Comparison of ENCODE assay signal across 20 cellular contexts in the genomic region with DNA sequence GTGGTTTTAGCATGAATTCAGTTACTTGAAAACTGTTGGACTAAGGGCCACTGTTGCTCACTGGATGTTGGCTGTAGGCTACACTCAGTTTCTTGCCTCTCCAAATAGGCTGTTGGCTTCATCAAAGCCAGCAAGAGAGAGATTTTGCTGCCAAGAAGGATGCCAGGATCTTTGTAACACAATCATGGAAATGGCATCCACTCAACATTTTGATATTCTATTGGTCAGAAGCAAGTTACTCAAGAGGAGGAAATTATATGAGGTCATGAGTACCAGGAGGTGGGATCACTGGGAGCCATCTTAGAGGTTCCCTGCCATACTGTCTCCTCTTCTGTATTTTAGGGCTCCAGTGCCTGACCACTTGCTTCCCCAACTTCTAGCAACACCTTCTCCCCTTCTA. TPM values are rescaled to one million over a fixed set of nuclear protein-coding genes. Genes with fewer than 3 reads are reported as not detected.
DNase-seq lines count a peak whose midpoint lies in the region; ATAC-seq and TF ChIP-seq lines count a peak whose summit lies in the region.
"Had no signal": no experiment of that assay in that cellular context is flagged by ENCODE, and none has a peak within 500 bp of the region (broad histone marks: within the 10 kb centered on the region; RNA-seq: fewer than 3 reads in every experiment).

No MANE protein-coding gene starts in this region.

- H3K79me2 ChIP-seq in osteoblast (ENCODE audit: insufficient read depth, low read length) = no peaks in the 10 kb centered on the region

- TF ChIP-seq RAD21 in IMR-90 (IDR thresholded peaks at IDR 0.05; ENCODE audit: low read length) = no peak

- 0 out of 2 replicates have a peak, but pooled peaks cover 2% of the 10 kb centered on the region for H3K9me1 ChIP-seq in IMR-90 (ENCODE audit: insufficient read depth, low read length)

- CTCF ChIA-PET in IMR-90 (lab: Yijun Ruan, JAX) = interaction anchor here (0.7 to 1.4 kb wide), 2 partner anchors 12 to 16 kb away, joined by 3 read pairs; a partner anchor contains a TSS

- H4K5ac ChIP-seq in IMR-90 (ENCODE audit: low read depth, low read length) = peak overlapping the region; percentile 81

- H3K36me3 ChIP-seq in IMR-90 (ENCODE audit: control insufficient read depth, insufficient read depth, low read length) (no peaks in the 10 kb centered on the region), esophagus squamous epithelium (no peaks in the 10 kb centered on the region), osteoblast (ENCODE audit: insufficient read depth, low read length) (no peaks in the 10 kb centered on the region), psoas muscle (ENCODE audit: insufficient read depth in 1 of 2, low read depth in 1 of 2) (no peaks in the 10 kb centered on the region)
- H3K36me3 ChIP-seq: SJCRH30 had no signal

- no TSS peak for BruUV-seq in IMR-90 (replicated peaks; lab: Mats Ljungman, UMichigan)

- peak overlapping the region; percentile 85 for H3K23ac ChIP-seq in IMR-90 (ENCODE audit: low read depth, low read length)

- peak overlapping the region; percentile 91 for H2BK5ac ChIP-seq in IMR-90 (ENCODE audit: low read depth, low read length, poor library complexity, severe bottlenecking)

- H4K20me1 ChIP-seq in IMR-90 (ENCODE audit: insufficient read depth, low read length) (no peaks in the 10 kb centered on the region), osteoblast (ENCODE audit: insufficient read depth, low read length) (no peaks in the 10 kb centered on the region)

- peak overlapping the region; percentile 60 for H2AK9ac ChIP-seq in IMR-90 (replicated peaks; ENCODE audit: low read depth, low read length, poor library complexity)

- peak overlapping the region; percentile 89; the same call in 2 of the 3 replicates for H2BK15ac ChIP-seq in IMR-90 (ENCODE audit: low read depth, low read length)

- POLR2A ChIA-PET in IMR-90 (lab: Charles Lee; ENCODE audit: unreplicated experiment) = interaction anchor here (0.7 kb wide), 1 partner anchor 82 kb away, joined by 6 read pairs; no protein-coding TSS in a partner anchor

- no peaks in the 10 kb centered on the region for H3K79me1 ChIP-seq in IMR-90 (ENCODE audit: low read depth in 1 of 2, low read length in 2 of 2)

- H3K9me3 ChIP-seq in IMR-90 (ENCODE audit: control insufficient read depth, insufficient read depth, low read length) = peaks cover 9% of the 10 kb centered on the region
- no peaks in the 10 kb centered on the region for H3K9me3 ChIP-seq in esophagus squamous epithelium
- no peaks in the 10 kb centered on the region for H3K9me3 ChIP-seq in osteoblast (ENCODE audit: low read depth, low read length)
- no peaks in the 10 kb centered on the region for H3K9me3 ChIP-seq in psoas muscle

- intact Hi-C loops in IMR-90 (cut with micrococcal nuclease) = no loop called here
- intact Hi-C loops in esophagus squamous epithelium (cut with DNase I) = no loop called here
- intact Hi-C loops in psoas muscle (cut with DNase I) = no loop called here

- H3K27ac ChIP-seq in IMR-90 (ENCODE audit: insufficient read depth, low read length) (peak overlapping the region; percentile 87), esophagus squamous epithelium (peak overlapping the region in 3 of 4 donors; percentile 25 to 54 (median 43)), osteoblast (ENCODE audit: low read depth, low read length) (peak overlapping the region; percentile 13), psoas muscle (no peak overlapping the region)
- H3K27ac ChIP-seq: RWPE1, SJCRH30 had no signal

- peak; percentile 52 for DNase-seq in EH (ENCODE audit: low read depth)
- peak; percentile 70 for DNase-seq in IMR-90
- no peak for DNase-seq in esophagus squamous epithelium (lab: John Stamatoyannopoulos, UW)
- DNase-seq in osteoblast (ENCODE audit: insufficient read length, low spot score, missing footprints) = no peak
- no peak for DNase-seq in GOT3 (lab: John Stamatoyannopoulos, UW)
- no peak for DNase-seq in kidney tubule cell (ENCODE audit: low spot score)
- DNase-seq in psoas muscle = no peak
- DNase-seq: COR-L47; DMS153; NCI-H1930; NCI-H2171; NCI-H446 treated with DMSO at 0.1 percent for 48 hours; NK-92 treated with Interleukin-12 subunit alpha and Interleukin-12 subunit beta, amount 100 ng/mL, for 24 hours; SJCRH30 had no signal

- peak overlapping the region; percentile 3; the same call in 1 of the 2 replicates for H3K4me2 ChIP-seq in IMR-90 (ENCODE audit: low read depth, low read length)
- no peak overlapping the region for H3K4me2 ChIP-seq in osteoblast (ENCODE audit: insufficient read depth, low read length)

- no peak overlapping the region for H3K9ac ChIP-seq in IMR-90 (ENCODE audit: low read depth, low read length)

- peak overlapping the region; percentile 78; the same call in 1 of the 2 replicates for H3K56ac ChIP-seq in IMR-90 (ENCODE audit: extremely low read depth, insufficient read depth, low read length)

- H2BK20ac ChIP-seq in IMR-90 (ENCODE audit: low read depth, low read length) = peak overlapping the region; percentile 93

- no peak for TF ChIP-seq POLR2A in IMR-90 (IDR thresholded peaks at IDR 0.05; ENCODE audit: low read depth, low read length)
- TF ChIP-seq POLR2A in esophagus squamous epithelium (IDR thresholded peaks at IDR 0.05) = no peak

- H3K14ac ChIP-seq in IMR-90 (replicated peaks; ENCODE audit: low read depth, low read length) = peak overlapping the region; percentile 90

- peak overlapping the region; percentile 94 for H3K4ac ChIP-seq in IMR-90 (ENCODE audit: low read depth, low read length)

- peak overlapping the region; percentile 92 for H2BK120ac ChIP-seq in IMR-90 (ENCODE audit: low read depth, low read length)

- in situ Hi-C loops in IMR-90 (cut with MboI; ENCODE audit: low sequenced_read_pairs) = no loop called here

- peak overlapping the region; percentile 63 to 90 for H4K8ac ChIP-seq in IMR-90 (ENCODE audit: low read depth in 2 of 2, low read length in 2 of 2)

- ATAC-seq in IMR-90 (ENCODE audit: low read depth) (peak; percentile 27), psoas muscle (no peak), HG02571 (IDR thresholded peaks at IDR 0.05; ENCODE audit: unreplicated experiment) (no peak)

- dilution Hi-C loops in IMR-90 (cut with HindIII; ENCODE audit: low sequenced_read_pairs, unreplicated experiment) = no loop called here

- H3K4me3 ChIP-seq in IMR-90 (ENCODE audit: insufficient read depth, low read depth, low read length) (no peak overlapping the region), esophagus squamous epithelium (no peak overlapping the region), osteoblast (ENCODE audit: insufficient read depth, low read length) (no peak overlapping the region), psoas muscle (no peak overlapping the region)
- H3K4me3 ChIP-seq: SJCRH30 had no signal

- H3K27me3 ChIP-seq in IMR-90 (ENCODE audit: control insufficient read depth, insufficient read depth, low read length) = no peaks in the 10 kb centered on the region
- H3K27me3 ChIP-seq in esophagus squamous epithelium = peaks cover 0 to 5% (median 0%) of the 10 kb centered on the region in 4 donors
- no peaks in the 10 kb centered on the region for H3K27me3 ChIP-seq in osteoblast (ENCODE audit: insufficient read depth, low read length)
- H3K27me3 ChIP-seq in psoas muscle (ENCODE audit: insufficient read depth in 3 of 3, low read length in 2 of 3) = no peaks in the 10 kb centered on the region
- H3K27me3 ChIP-seq: SJCRH30 had no signal

- H3K18ac ChIP-seq in IMR-90 (ENCODE audit: low read depth, low read length) = peak overlapping the region; percentile 87

- peak overlapping the region; percentile 91 for H2AK5ac ChIP-seq in IMR-90 (ENCODE audit: low read depth, low read length)

- H3K4me1 ChIP-seq in IMR-90 (ENCODE audit: control insufficient read depth, insufficient read depth, low read length) (peaks cover 13% of the 10 kb centered on the region), esophagus squamous epithelium (peaks cover 0 to 31% (median 0%) of the 10 kb centered on the region in 3 donors), osteoblast (ENCODE audit: insufficient read depth, low read length) (peaks cover 5% of the 10 kb centered on the region), psoas muscle (no peaks in the 10 kb centered on the region)
- H3K4me1 ChIP-seq: SJCRH30 had no signal

- TF ChIP-seq CTCF in IMR-90 (conservative IDR thresholded peaks at IDR 0.05; ENCODE audit: low read depth, low read length) = no peak
- TF ChIP-seq CTCF in esophagus squamous epithelium (IDR thresholded peaks at IDR 0.05) = no peak
- no peak for TF ChIP-seq CTCF in osteoblast (IDR thresholded peaks at IDR 0.05; ENCODE audit: extremely low read depth, low read depth, low read length)
- TF ChIP-seq CTCF in psoas muscle (IDR thresholded peaks at IDR 0.05) = no peak

- peak overlapping the region; percentile 92 for H4K91ac ChIP-seq in IMR-90 (ENCODE audit: insufficient read depth, low read depth, low read length)

- H2AFZ ChIP-seq in IMR-90 (replicated peaks; ENCODE audit: low read length, poor library complexity) = peak overlapping the region; percentile 73
- peak overlapping the region; percentile 82 for H2AFZ ChIP-seq in osteoblast (ENCODE audit: low read length)

TF ChIP-seq in IMR-90, 13 proteins besides CTCF, POLR2A, EP300 and RAD21:
- TF ChIP-seq FOS (IDR thresholded peaks at IDR 0.05; ENCODE audit: low read depth, low read length) = no peak
- peak; percentile 53; the same call in 1 of the 2 replicates for TF ChIP-seq CEBPB (IDR thresholded peaks at IDR 0.05; ENCODE audit: low read depth, low read length)

RNA-seq across cellular contexts. Expression of gene SYDE1, which starts 30.6 kb away (rescaled TPM):
- 18.6 and 19.4 TPM in 2 replicates for total RNA-seq in IMR-90 (2012; rRNA removed)
- polyA plus RNA-seq in IMR-90 (2012; rRNA removed) = 64.9 and 84.7 TPM in 2 replicates
- 50.7 and 84.5 TPM in 2 replicates for polyA plus RNA-seq in IMR-90 (2012; cell fraction: cytosol; rRNA removed)
- 87.9 and 261 TPM in 2 replicates for polyA plus RNA-seq in IMR-90 (2012; cell fraction: nucleus; rRNA removed; ENCODE audit: low replicate concordance)
- 10 to 100 TPM in 1 of 4 donors, 1 to 10 TPM in 3; 1.4 to 10.3 (median 4.6) TPM for total RNA-seq in esophagus squamous epithelium
- total RNA-seq in osteoblast = 45.1 and 56.8 TPM in 2 replicates
- total RNA-seq in psoas muscle = 1 to 10 TPM; 4.5 to 4.9 (median 4.7) TPM
- 1 to 10 TPM; 2.3 to 3.5 (median 2.6) TPM for polyA plus RNA-seq in psoas muscle
- polyA plus RNA-seq: IgD-negative memory B cell had no signal

RNA-seq across cellular contexts. Expression of gene OR1I1, which starts 55.8 kb away (rescaled TPM):
- total RNA-seq in IMR-90 (2012; rRNA removed) (not detected in 2 replicates), esophagus squamous epithelium (not detected), osteoblast (not detected in 2 replicates), psoas muscle (not detected)
- polyA plus RNA-seq in IMR-90 (2012; rRNA removed) (not detected in 2 replicates), psoas muscle (not detected)
- not detected in 2 replicates for polyA plus RNA-seq in IMR-90 (2012; cell fraction: cytosol; rRNA removed)
- polyA plus RNA-seq in IMR-90 (2012; cell fraction: nucleus; rRNA removed; ENCODE audit: low replicate concordance) = not detected in 2 replicates
- total RNA-seq: A673, LHCN-M2, PC-3, SJCRH30 had no signal
- polyA plus RNA-seq: IgD-negative memory B cell had no signal

Comparison
In these comparisons a context has a peak if more than half of its experiments do, and no peak if none do; other contexts are left out.
1. DNase-seq: peak in EH (single experiment) and IMR-90 (single experiment); none in esophagus squamous epithelium (single experiment), osteoblast (single experiment), GOT3 (single experiment), kidney tubule cell (single experiment) and psoas muscle (0 of 2).